1 cellular context compared by ENCODE assay signal in genomic region chr5:142117579-142118420, GRCh38.
TF ChIP-seq lines count a peak whose summit lies in the region.

No MANE protein-coding gene starts in this region.

TF ChIP-seq in K562, 482 proteins besides CTCF, POLR2A, EP300 and RAD21 (continued from another document):
- TF ChIP-seq ETS2 (tag; IDR thresholded peaks at IDR 0.05; ENCODE audit: borderline replicate concordance, poor library complexity, severe bottlenecking), result no peak
